In genomic region chr17:32150358-32150757, GRCh38 we compare ENCODE assay signal across 1 cellular context.
TF ChIP-seq lines count a peak whose summit lies in the region.

No MANE protein-coding gene starts in this region.

TF ChIP-seq in GM23338, 12 proteins besides CTCF, POLR2A, EP300 and RAD21 (continued from another document):
- TF ChIP-seq, protein P1, sequence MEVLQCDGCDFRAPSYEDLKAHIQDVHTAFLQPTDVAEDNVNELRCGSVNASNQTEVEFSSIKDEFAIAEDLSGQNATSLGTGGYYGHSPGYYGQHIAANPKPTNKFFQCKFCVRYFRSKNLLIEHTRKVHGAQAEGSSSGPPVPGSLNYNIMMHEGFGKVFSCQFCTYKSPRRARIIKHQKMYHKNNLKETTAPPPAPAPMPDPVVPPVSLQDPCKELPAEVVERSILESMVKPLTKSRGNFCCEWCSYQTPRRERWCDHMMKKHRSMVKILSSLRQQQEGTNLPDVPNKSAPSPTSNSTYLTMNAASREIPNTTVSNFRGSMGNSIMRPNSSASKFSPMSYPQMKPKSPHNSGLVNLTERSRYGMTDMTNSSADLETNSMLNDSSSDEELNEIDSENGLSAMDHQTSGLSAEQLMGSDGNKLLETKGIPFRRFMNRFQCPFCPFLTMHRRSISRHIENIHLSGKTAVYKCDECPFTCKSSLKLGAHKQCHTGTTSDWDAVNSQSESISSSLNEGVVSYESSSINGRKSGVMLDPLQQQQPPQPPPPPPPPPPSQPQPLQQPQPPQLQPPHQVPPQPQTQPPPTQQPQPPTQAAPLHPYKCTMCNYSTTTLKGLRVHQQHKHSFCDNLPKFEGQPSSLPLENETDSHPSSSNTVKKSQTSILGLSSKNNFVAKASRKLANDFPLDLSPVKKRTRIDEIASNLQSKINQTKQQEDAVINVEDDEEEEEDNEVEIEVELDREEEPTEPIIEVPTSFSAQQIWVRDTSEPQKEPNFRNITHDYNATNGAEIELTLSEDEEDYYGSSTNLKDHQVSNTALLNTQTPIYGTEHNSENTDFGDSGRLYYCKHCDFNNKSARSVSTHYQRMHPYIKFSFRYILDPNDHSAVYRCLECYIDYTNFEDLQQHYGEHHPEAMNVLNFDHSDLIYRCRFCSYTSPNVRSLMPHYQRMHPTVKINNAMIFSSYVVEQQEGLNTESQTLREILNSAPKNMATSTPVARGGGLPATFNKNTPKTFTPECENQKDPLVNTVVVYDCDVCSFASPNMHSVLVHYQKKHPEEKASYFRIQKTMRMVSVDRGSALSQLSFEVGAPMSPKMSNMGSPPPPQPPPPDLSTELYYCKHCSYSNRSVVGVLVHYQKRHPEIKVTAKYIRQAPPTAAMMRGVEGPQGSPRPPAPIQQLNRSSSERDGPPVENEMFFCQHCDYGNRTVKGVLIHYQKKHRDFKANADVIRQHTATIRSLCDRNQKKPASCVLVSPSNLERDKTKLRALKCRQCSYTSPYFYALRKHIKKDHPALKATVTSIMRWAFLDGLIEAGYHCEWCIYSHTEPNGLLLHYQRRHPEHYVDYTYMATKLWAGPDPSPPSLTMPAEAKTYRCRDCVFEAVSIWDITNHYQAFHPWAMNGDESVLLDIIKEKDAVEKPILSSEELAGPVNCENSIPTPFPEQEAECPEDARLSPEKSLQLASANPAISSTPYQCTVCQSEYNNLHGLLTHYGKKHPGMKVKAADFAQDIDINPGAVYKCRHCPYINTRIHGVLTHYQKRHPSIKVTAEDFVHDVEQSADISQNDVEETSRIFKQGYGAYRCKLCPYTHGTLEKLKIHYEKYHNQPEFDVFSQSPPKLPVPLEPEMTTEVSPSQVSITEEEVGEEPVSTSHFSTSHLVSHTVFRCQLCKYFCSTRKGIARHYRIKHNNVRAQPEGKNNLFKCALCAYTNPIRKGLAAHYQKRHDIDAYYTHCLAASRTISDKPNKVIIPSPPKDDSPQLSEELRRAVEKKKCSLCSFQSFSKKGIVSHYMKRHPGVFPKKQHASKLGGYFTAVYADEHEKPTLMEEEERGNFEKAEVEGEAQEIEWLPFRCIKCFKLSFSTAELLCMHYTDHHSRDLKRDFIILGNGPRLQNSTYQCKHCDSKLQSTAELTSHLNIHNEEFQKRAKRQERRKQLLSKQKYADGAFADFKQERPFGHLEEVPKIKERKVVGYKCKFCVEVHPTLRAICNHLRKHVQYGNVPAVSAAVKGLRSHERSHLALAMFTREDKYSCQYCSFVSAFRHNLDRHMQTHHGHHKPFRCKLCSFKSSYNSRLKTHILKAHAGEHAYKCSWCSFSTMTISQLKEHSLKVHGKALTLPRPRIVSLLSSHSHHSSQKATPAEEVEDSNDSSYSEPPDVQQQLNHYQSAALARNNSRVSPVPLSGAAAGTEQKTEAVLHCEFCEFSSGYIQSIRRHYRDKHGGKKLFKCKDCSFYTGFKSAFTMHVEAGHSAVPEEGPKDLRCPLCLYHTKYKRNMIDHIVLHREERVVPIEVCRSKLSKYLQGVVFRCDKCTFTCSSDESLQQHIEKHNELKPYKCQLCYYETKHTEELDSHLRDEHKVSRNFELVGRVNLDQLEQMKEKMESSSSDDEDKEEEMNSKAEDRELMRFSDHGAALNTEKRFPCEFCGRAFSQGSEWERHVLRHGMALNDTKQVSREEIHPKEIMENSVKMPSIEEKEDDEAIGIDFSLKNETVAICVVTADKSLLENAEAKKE (CRISPR knock-in tag; IDR thresholded peaks at IDR 0.05): no peak
- TF ChIP-seq, protein P2, sequence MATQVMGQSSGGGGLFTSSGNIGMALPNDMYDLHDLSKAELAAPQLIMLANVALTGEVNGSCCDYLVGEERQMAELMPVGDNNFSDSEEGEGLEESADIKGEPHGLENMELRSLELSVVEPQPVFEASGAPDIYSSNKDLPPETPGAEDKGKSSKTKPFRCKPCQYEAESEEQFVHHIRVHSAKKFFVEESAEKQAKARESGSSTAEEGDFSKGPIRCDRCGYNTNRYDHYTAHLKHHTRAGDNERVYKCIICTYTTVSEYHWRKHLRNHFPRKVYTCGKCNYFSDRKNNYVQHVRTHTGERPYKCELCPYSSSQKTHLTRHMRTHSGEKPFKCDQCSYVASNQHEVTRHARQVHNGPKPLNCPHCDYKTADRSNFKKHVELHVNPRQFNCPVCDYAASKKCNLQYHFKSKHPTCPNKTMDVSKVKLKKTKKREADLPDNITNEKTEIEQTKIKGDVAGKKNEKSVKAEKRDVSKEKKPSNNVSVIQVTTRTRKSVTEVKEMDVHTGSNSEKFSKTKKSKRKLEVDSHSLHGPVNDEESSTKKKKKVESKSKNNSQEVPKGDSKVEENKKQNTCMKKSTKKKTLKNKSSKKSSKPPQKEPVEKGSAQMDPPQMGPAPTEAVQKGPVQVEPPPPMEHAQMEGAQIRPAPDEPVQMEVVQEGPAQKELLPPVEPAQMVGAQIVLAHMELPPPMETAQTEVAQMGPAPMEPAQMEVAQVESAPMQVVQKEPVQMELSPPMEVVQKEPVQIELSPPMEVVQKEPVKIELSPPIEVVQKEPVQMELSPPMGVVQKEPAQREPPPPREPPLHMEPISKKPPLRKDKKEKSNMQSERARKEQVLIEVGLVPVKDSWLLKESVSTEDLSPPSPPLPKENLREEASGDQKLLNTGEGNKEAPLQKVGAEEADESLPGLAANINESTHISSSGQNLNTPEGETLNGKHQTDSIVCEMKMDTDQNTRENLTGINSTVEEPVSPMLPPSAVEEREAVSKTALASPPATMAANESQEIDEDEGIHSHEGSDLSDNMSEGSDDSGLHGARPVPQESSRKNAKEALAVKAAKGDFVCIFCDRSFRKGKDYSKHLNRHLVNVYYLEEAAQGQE (IDR thresholded peaks at IDR 0.05; ENCODE audit: unreplicated experiment): no peak
- TF ChIP-seq POLR2AphosphoS5 (IDR thresholded peaks at IDR 0.05; ENCODE audit: low read depth) (no peak), EZH2phosphoT487 (IDR thresholded peaks at IDR 0.05; ENCODE audit: unreplicated experiment) (no peak), ZNF114 (CRISPR knock-in tag; IDR thresholded peaks at IDR 0.05) (no peak), EZH2 (IDR thresholded peaks at IDR 0.05; ENCODE audit: low read depth, unreplicated experiment) (no peak)
